ENCODE assay signal across 13 cellular contexts in genomic region chr4:82599336-82599735, GRCh38. TPM values are rescaled to one million over a fixed set of nuclear protein-coding genes. Genes with fewer than 3 reads are reported as not detected.
DNase-seq lines count a peak whose midpoint lies in the region; ATAC-seq and TF ChIP-seq lines count a peak whose summit lies in the region.
"Had no signal": no experiment of that assay in that cellular context is flagged by ENCODE, and none has a peak within 500 bp of the region (broad histone marks: within the 10 kb centered on the region; RNA-seq: fewer than 3 reads in every experiment).

No MANE protein-coding gene starts in this region.

- H3K4me2 ChIP-seq in trophoblast cell (ENCODE audit: low read length) = no peak overlapping the region
- H3K4me2 ChIP-seq: A549 had no signal

- H3K4me3 ChIP-seq in trophoblast cell (ENCODE audit: low read depth, low read length) (no peak overlapping the region), suprapubic skin (no peak overlapping the region)
- H3K4me3 ChIP-seq: A549 had no signal

- H3K4me1 ChIP-seq in trophoblast cell (ENCODE audit: control insufficient read depth in 1 of 2, insufficient read depth in 2 of 2, low read length in 2 of 2) (peaks cover 0 to 2% of the 10 kb centered on the region in 2 experiments), suprapubic skin (no peaks in the 10 kb centered on the region)
- H3K4me1 ChIP-seq: A549 had no signal

- no peak overlapping the region for H2BK5ac ChIP-seq in trophoblast cell (ENCODE audit: low read depth, low read length, poor library complexity)

- no peak overlapping the region for H2BK12ac ChIP-seq in trophoblast cell (ENCODE audit: low read length)

- no peak overlapping the region for H3K14ac ChIP-seq in trophoblast cell (ENCODE audit: low read length)

- H3K9me3 ChIP-seq in trophoblast cell (ENCODE audit: insufficient read depth, low read depth, low read length) = peaks cover 1% of the 10 kb centered on the region
- no peaks in the 10 kb centered on the region for H3K9me3 ChIP-seq in suprapubic skin
- H3K9me3 ChIP-seq: A549 had no signal

- no peak for TF ChIP-seq EP300 in suprapubic skin (IDR thresholded peaks at IDR 0.05)

- H3K18ac ChIP-seq in trophoblast cell (ENCODE audit: low read length) = no peak overlapping the region

- H3K79me2 ChIP-seq in trophoblast cell (ENCODE audit: control insufficient read depth, insufficient read depth, low read length, poor library complexity) = no peaks in the 10 kb centered on the region

- DNase-seq in NCI-H1105 treated with DMSO at 0.1 percent for 48 hours (lab: John Stamatoyannopoulos, UW) (peak; percentile 14), NCI-H1105 (lab: John Stamatoyannopoulos, UW) (no peak), NCI-H1417 (lab: John Stamatoyannopoulos, UW) (peak in 2 of 3 experiments; percentile 58 to 82), SK-N-DZ (ENCODE audit: low spot score) (peak; percentile 44), trophoblast cell (peak; percentile 19 to 45), NOMO-1 (lab: John Stamatoyannopoulos, UW; ENCODE audit: unreplicated experiment in 2 of 2) (no peak), suprapubic skin (ENCODE audit: low spot score in 2 of 2) (no peak)
- DNase-seq: activated naive CD8-positive, alpha-beta T cell treated with anti-CD3 and anti-CD28 coated beads for 36 hours; kidney glomerular epithelial cell; MV-4-11 had no signal

- no peak overlapping the region for H2AFZ ChIP-seq in trophoblast cell (ENCODE audit: insufficient read depth, low read length, poor library complexity)

- no peak for TF ChIP-seq CTCF in suprapubic skin (IDR thresholded peaks at IDR 0.05)

- no peaks in the 10 kb centered on the region for H3K79me1 ChIP-seq in trophoblast cell (ENCODE audit: low read length)

- H2AK5ac ChIP-seq in trophoblast cell (ENCODE audit: low read length) = no peak overlapping the region

- no peak overlapping the region for H4K91ac ChIP-seq in trophoblast cell (ENCODE audit: low read depth, low read length)

- no peak overlapping the region for H2BK120ac ChIP-seq in trophoblast cell (ENCODE audit: insufficient read depth, low read length, poor library complexity)

- TF ChIP-seq POLR2A in suprapubic skin (IDR thresholded peaks at IDR 0.05) = no peak

- H3K36me3 ChIP-seq in trophoblast cell (ENCODE audit: control insufficient read depth in 1 of 2, insufficient read depth in 2 of 2, low read length in 2 of 2) = no peaks in the 10 kb centered on the region
- no peaks in the 10 kb centered on the region for H3K36me3 ChIP-seq in suprapubic skin

- no peak overlapping the region for H3K4ac ChIP-seq in trophoblast cell (ENCODE audit: low read depth, low read length)

- no peaks in the 10 kb centered on the region for H3K27me3 ChIP-seq in trophoblast cell (ENCODE audit: insufficient read depth, low read length)
- no peaks in the 10 kb centered on the region for H3K27me3 ChIP-seq in suprapubic skin

- no peak overlapping the region for H4K12ac ChIP-seq in trophoblast cell (ENCODE audit: low read depth, low read length)

- H3K9ac ChIP-seq in trophoblast cell (ENCODE audit: low read length) = no peak overlapping the region

- no CpG with 5 or more reads among the region's 4 CpGs for WGBS in trophoblast cell (ENCODE audit: extremely low coverage, insufficient coverage, insufficient read length)
- 78% methylated on average over 4 of the region's 4 CpGs for WGBS in suprapubic skin

- H3K27ac ChIP-seq in trophoblast cell (ENCODE audit: low read depth, low read length) (no peak overlapping the region), suprapubic skin (no peak overlapping the region)
- H3K27ac ChIP-seq: A549 had no signal

- ATAC-seq in GM21529 (IDR thresholded peaks at IDR 0.05; ENCODE audit: unreplicated experiment) = no peak
- ATAC-seq: Panc1 had no signal

- H3K23ac ChIP-seq in trophoblast cell (ENCODE audit: low read length) = no peak overlapping the region

- no peak overlapping the region for H4K8ac ChIP-seq in trophoblast cell (ENCODE audit: low read depth, low read length)

RNA-seq across cellular contexts. Expression of gene TMEM150C, which starts 37.5 kb away (rescaled TPM):
- 3.0 and 5.7 TPM in 2 replicates for polyA plus RNA-seq in SK-N-DZ (2014; cell fraction: cytosol; rRNA removed)
- polyA plus RNA-seq in SK-N-DZ (2014; cell fraction: nucleus; rRNA removed) = 0.21 and 0.63 TPM in 2 replicates
- 1.5 and 1.7 TPM in 2 replicates for polyA plus RNA-seq in trophoblast cell (2013)
- total RNA-seq in suprapubic skin = 10 to 100 TPM in 2 of 4 donors, 1 to 10 TPM in 2; 3.2 to 10.7 (median 8.7) TPM
- total RNA-seq: activated naive CD8-positive, alpha-beta T cell treated with anti-CD3 and anti-CD28 coated beads for 36 hours had no signal

Comparison
In these comparisons a context has a peak if more than half of its experiments do, and no peak if none do; other contexts are left out.
1. DNase-seq: peak in NCI-H1105 treated with DMSO at 0.1 percent for 48 hours (single experiment), NCI-H1417 (2 of 3), SK-N-DZ (single experiment) and trophoblast cell (2 of 2); none in NCI-H1105 (single experiment), NOMO-1 (0 of 2) and suprapubic skin (0 of 2).